Comparison of ENCODE assay signal across 8 cellular contexts in genomic region chr20:57622579-57623381, GRCh38. TPM values are rescaled to one million over a fixed set of nuclear protein-coding genes. Genes with fewer than 3 reads are reported as not detected.
A peak's percentile ranks its signal among the peaks of the same experiment; 100 is the strongest.
DNase-seq lines count a peak whose midpoint lies in the region; ATAC-seq and TF ChIP-seq lines count a peak whose summit lies in the region.

No MANE protein-coding gene starts in this region.

- no peaks in the 10 kb centered on the region for H3K9me2 ChIP-seq in hepatocyte (replicated peaks; ENCODE audit: insufficient read depth)

- no peak overlapping the region for H3K4me2 ChIP-seq in hepatocyte

- H3K4me1 Mint-ChIP-seq in CD4-positive, alpha-beta memory T cell, result peaks cover 30 to 91% (median 65%) of the 10 kb centered on the region in 4 donors
- peaks cover 72% of the 10 kb centered on the region for H3K4me1 Mint-ChIP-seq in activated naive CD8-positive, alpha-beta T cell (ENCODE audit: low read depth)

- WGBS in hepatocyte (ENCODE audit: low lambda C conversion rate, missing lambda C conversion rate), result 58% methylated on average over 14 of the region's 14 CpGs

- peaks cover 76% of the 10 kb centered on the region for H3K4me1 ChIP-seq in CD4-positive, alpha-beta memory T cell (ENCODE audit: insufficient read depth, low read length)
- no peaks in the 10 kb centered on the region for H3K4me1 ChIP-seq in hepatocyte (ENCODE audit: insufficient read depth)

- no peak overlapping the region for H2AFZ ChIP-seq in hepatocyte

- H3K36me3 ChIP-seq in CD4-positive, alpha-beta memory T cell (ENCODE audit: insufficient read depth, low read length), result no peaks in the 10 kb centered on the region
- no peaks in the 10 kb centered on the region for H3K36me3 ChIP-seq in hepatocyte (replicated peaks; ENCODE audit: insufficient read depth, low read depth)

- ATAC-seq in GM19023 (IDR thresholded peaks at IDR 0.05; ENCODE audit: unreplicated experiment), result no peak

- H3K36me3 Mint-ChIP-seq in CD4-positive, alpha-beta memory T cell, result peaks cover 9 to 12% of the 10 kb centered on the region in 2 donors
- peaks cover 16% of the 10 kb centered on the region for H3K36me3 Mint-ChIP-seq in activated naive CD8-positive, alpha-beta T cell

- H3K27ac ChIP-seq in CD4-positive, alpha-beta memory T cell (ENCODE audit: low read depth, low read length), result no peak overlapping the region
- no peak overlapping the region for H3K27ac ChIP-seq in hepatocyte

- peak overlapping the region; percentile 88 to 96 (median 91) for H3K27ac Mint-ChIP-seq in CD4-positive, alpha-beta memory T cell
- peak overlapping the region; percentile 46 for H3K27ac Mint-ChIP-seq in activated naive CD8-positive, alpha-beta T cell

- H3K79me2 ChIP-seq in hepatocyte, result no peaks in the 10 kb centered on the region

- CTCF ChIA-PET in CD4-positive, alpha-beta memory T cell (lab: Charles Lee; ENCODE audit: partially characterized antibody), result interaction anchor here (0.6 to 11.5 kb wide), 26 partner anchors 9 to 586 kb away, joined by 3 to 111 read pairs (median 4); partner anchors contain the start of gene PMEPA1

- no peaks in the 10 kb centered on the region for H4K20me1 ChIP-seq in hepatocyte (ENCODE audit: insufficient read depth, poor library complexity, severe bottlenecking)

- no peak overlapping the region for H3K4me3 ChIP-seq in CD4-positive, alpha-beta memory T cell (ENCODE audit: low read length in 2 of 2)
- H3K4me3 ChIP-seq in hepatocyte, result no peak overlapping the region

- H3K27me3 ChIP-seq in CD4-positive, alpha-beta memory T cell (ENCODE audit: insufficient read depth, low read length), result no peaks in the 10 kb centered on the region
- H3K27me3 ChIP-seq in hepatocyte, result no peaks in the 10 kb centered on the region

- intact Hi-C loops in CD4-positive, alpha-beta memory T cell (cut with micrococcal nuclease), result loop anchor here (1.0 to 10.0 kb wide), 5 partner anchors 32 to 1228 kb away; partner anchors contain the start of genes AURKA, CSTF1 and RAB22A

- POLR2A ChIA-PET in CD4-positive, alpha-beta memory T cell (lab: Charles Lee; ENCODE audit: partially characterized antibody), result interaction anchor here (0.7 to 10.1 kb wide), 6 partner anchors 8 to 557 kb away, joined by 3 to 255 read pairs (median 4); partner anchors contain the start of gene PMEPA1

- H3K9me3 Mint-ChIP-seq in CD4-positive, alpha-beta memory T cell, result peaks cover 0 to 9% (median 7%) of the 10 kb centered on the region in 8 donors
- peaks cover 4% of the 10 kb centered on the region for H3K9me3 Mint-ChIP-seq in activated naive CD8-positive, alpha-beta T cell (ENCODE audit: low read depth)

- TF ChIP-seq CTCF in hepatocyte (IDR thresholded peaks at IDR 0.05; ENCODE audit: poor library complexity), result peak; percentile 60

- no peaks in the 10 kb centered on the region for H3K9me3 ChIP-seq in CD4-positive, alpha-beta memory T cell (ENCODE audit: control insufficient read depth in 1 of 2, low read length in 2 of 2)
- H3K9me3 ChIP-seq in hepatocyte (ENCODE audit: low read depth), result no peaks in the 10 kb centered on the region

- DNase-seq in CD4-positive, alpha-beta memory T cell, result peak; percentile 64 to 77 (median 66)
- DNase-seq in HT1080 (ENCODE audit: low read depth) (peak; percentile 85), SK-N-DZ (ENCODE audit: low spot score) (peak; percentile 47), hepatocyte (ENCODE audit: low spot score) (peak; percentile 76), HCEC 1CT (no peak)
- peak; percentile 49 to 65 for DNase-seq in stimulated activated CD4-positive, alpha-beta T cell treated with anti-CD3 and anti-CD28 coated beads, Interleukin-15, amount 100 ng/mL, for 48 hours (ENCODE audit: low read depth in 2 of 2)

- peak overlapping the region in 6 of 8 donors; percentile 66 to 90 (median 74) for H3K4me3 Mint-ChIP-seq in CD4-positive, alpha-beta memory T cell
- peak overlapping the region; percentile 8 for H3K4me3 Mint-ChIP-seq in activated naive CD8-positive, alpha-beta T cell

- H3K27me3 Mint-ChIP-seq in CD4-positive, alpha-beta memory T cell, result no peaks in the 10 kb centered on the region
- no peaks in the 10 kb centered on the region for H3K27me3 Mint-ChIP-seq in activated naive CD8-positive, alpha-beta T cell

RNA-seq across cellular contexts. Expression of gene ZBP1, which starts 2.6 kb away (rescaled TPM):
- total RNA-seq in CD4-positive, alpha-beta memory T cell, result 10 to 100 TPM; 21.7 to 25.2 TPM
- polyA plus RNA-seq in CD4-positive, alpha-beta memory T cell, result 10 to 100 TPM; 11.7 to 18.0 TPM
- not detected in 2 replicates for total RNA-seq in HT1080 (2014; rRNA removed; shearing (Covaris generic))
- polyA plus RNA-seq in HT1080 (2015; cell fraction: cytosol; rRNA removed), result not detected in 2 replicates
- not detected in 2 replicates for polyA plus RNA-seq in HT1080 (2015; cell fraction: nucleus; rRNA removed)
- not detected in 2 replicates for polyA plus RNA-seq in SK-N-DZ (2014; cell fraction: cytosol; rRNA removed)
- not detected in 2 replicates for polyA plus RNA-seq in SK-N-DZ (2014; cell fraction: nucleus; rRNA removed)
- not detected in 2 replicates for total RNA-seq in hepatocyte
- not detected in 2 replicates for polyA plus RNA-seq in hepatocyte

Comparison
In these comparisons a context has a peak if more than half of its experiments do, and no peak if none do; other contexts are left out.
1. RNA of gene ZBP1, which starts 2.6 kb away (total RNA-seq): 21.7 to 25.2 TPM in CD4-positive, alpha-beta memory T cell; not detected in HT1080 and not detected in hepatocyte; every median in the first group is over 10 times any median in the second.